Comparison of ENCODE assay signal across 8 cellular contexts in genomic region chr12:39441963-39442894, GRCh38. TPM values are rescaled to one million over a fixed set of nuclear protein-coding genes. Genes with fewer than 3 reads are reported as not detected.
DNase-seq lines count a peak whose midpoint lies in the region; ATAC-seq and TF ChIP-seq lines count a peak whose summit lies in the region.

No MANE protein-coding gene starts in this region.

- peak overlapping the region; percentile 98 to 99 for H3K4me3 Mint-ChIP-seq in activated T-cell treated with anti-CD3 and anti-CD28 coated beads, Interleukin-2, amount 50 U/mL, for 72 hours
- peak overlapping the region; percentile 96 for H3K4me3 Mint-ChIP-seq in natural killer cell treated with Interleukin-12 subunit alpha and Interleukin-12 subunit beta and Interleukin-15 and Interleukin-18, amount 100 ng/mL, for 72 hours

- H3K27ac Mint-ChIP-seq in activated T-cell treated with anti-CD3 and anti-CD28 coated beads, Interleukin-2, amount 50 U/mL, for 72 hours: peak overlapping the region; percentile 97
- peak overlapping the region; percentile 83 to 84 for H3K27ac Mint-ChIP-seq in natural killer cell treated with Interleukin-12 subunit alpha and Interleukin-12 subunit beta and Interleukin-15 and Interleukin-18, amount 100 ng/mL, for 72 hours

- H3K36me3 Mint-ChIP-seq in activated T-cell treated with anti-CD3 and anti-CD28 coated beads, Interleukin-2, amount 50 U/mL, for 72 hours (ENCODE audit: insufficient read depth in 2 of 2): peaks cover 0 to 4% of the 10 kb centered on the region in 2 donors
- peaks cover 4% of the 10 kb centered on the region for H3K36me3 Mint-ChIP-seq in natural killer cell treated with Interleukin-12 subunit alpha and Interleukin-12 subunit beta and Interleukin-15 and Interleukin-18, amount 100 ng/mL, for 72 hours

- H3K4me1 Mint-ChIP-seq in activated T-cell treated with anti-CD3 and anti-CD28 coated beads, Interleukin-2, amount 50 U/mL, for 72 hours (ENCODE audit: low read depth): peaks cover 22% of the 10 kb centered on the region
- peaks cover 19 to 23% of the 10 kb centered on the region in 2 donors for H3K4me1 Mint-ChIP-seq in natural killer cell treated with Interleukin-12 subunit alpha and Interleukin-12 subunit beta and Interleukin-15 and Interleukin-18, amount 100 ng/mL, for 72 hours (ENCODE audit: low read depth in 2 of 2)

- peak; percentile 70 for DNase-seq in Right ventricle myocardium inferior (ENCODE audit: missing footprints)
- DNase-seq in cardiac septum (ENCODE audit: low spot score): no peak
- peak; percentile 43 for DNase-seq in NCI-H774 (lab: John Stamatoyannopoulos, UW)
- peak; percentile 57 to 65 for DNase-seq in activated T-cell treated with anti-CD3 and anti-CD28 coated beads, Interleukin-2, amount 50 U/mL, for 72 hours
- DNase-seq in fibroblast of mammary gland (ENCODE audit: low read depth): peak; percentile 18
- DNase-seq in natural killer cell treated with Interleukin-12 subunit alpha and Interleukin-12 subunit beta and Interleukin-15 and Interleukin-18, amount 100 ng/mL, for 72 hours (ENCODE audit: low spot score): peak; percentile 62
- DNase-seq in stimulated activated naive CD8-positive, alpha-beta T cell treated with anti-CD3 and anti-CD28 coated beads, Interleukin-15, Interleukin-2, amounts not matched to agents 100 U/mL and 50 U/mL, for 24 hours: peak; percentile 59

- peak overlapping the region; percentile 69 for H3K4me3 ChIP-seq in fibroblast of mammary gland (ENCODE audit: control insufficient read depth, low read depth, low read length)

- peak; percentile 5 for ATAC-seq in Right ventricle myocardium inferior
- ATAC-seq in HG03095 (IDR thresholded peaks at IDR 0.05; ENCODE audit: unreplicated experiment): peak; percentile 27
- peak; percentile 1 to 14 for ATAC-seq in activated T-cell treated with anti-CD3 and anti-CD28 coated beads, Interleukin-2, amount 50 U/mL, for 72 hours (replicated peaks in 1 of 2)
- ATAC-seq in natural killer cell treated with Interleukin-12 subunit alpha and Interleukin-12 subunit beta and Interleukin-15 and Interleukin-18, amount 100 ng/mL, for 72 hours: peak in 1 of 2 donors; percentile 7
- ATAC-seq in stimulated activated naive CD8-positive, alpha-beta T cell treated with anti-CD3 and anti-CD28 coated beads, Interleukin-15, Interleukin-2, amounts not matched to agents 100 U/mL and 50 U/mL, for 24 hours: peak; percentile 3

- intact Hi-C loops in Right ventricle myocardium inferior (cut with DNase I) (loop anchor here (2.0 to 5.0 kb wide), 3 partner anchors 55 to 171 kb away; no protein-coding TSS in a partner anchor), cardiac septum (cut with DNase I) (loop anchor here (2.0 to 5.0 kb wide), 3 partner anchors 45 to 177 kb away; partner anchors contain the start of gene ABCD2)

- no peaks in the 10 kb centered on the region for H3K9me3 Mint-ChIP-seq in activated T-cell treated with anti-CD3 and anti-CD28 coated beads, Interleukin-2, amount 50 U/mL, for 72 hours
- H3K9me3 Mint-ChIP-seq in natural killer cell treated with Interleukin-12 subunit alpha and Interleukin-12 subunit beta and Interleukin-15 and Interleukin-18, amount 100 ng/mL, for 72 hours: no peaks in the 10 kb centered on the region

- TF ChIP-seq CTCF in fibroblast of mammary gland (conservative IDR thresholded peaks at IDR 0.05; ENCODE audit: control insufficient read depth, insufficient read depth, low read depth, low read length): no peak

- peaks cover 7% of the 10 kb centered on the region for H3K27me3 Mint-ChIP-seq in activated T-cell treated with anti-CD3 and anti-CD28 coated beads, Interleukin-2, amount 50 U/mL, for 72 hours (ENCODE audit: low read depth)
- peaks cover 0 to 3% of the 10 kb centered on the region in 2 donors for H3K27me3 Mint-ChIP-seq in natural killer cell treated with Interleukin-12 subunit alpha and Interleukin-12 subunit beta and Interleukin-15 and Interleukin-18, amount 100 ng/mL, for 72 hours

RNA-seq across cellular contexts. Expression of gene KIF21A, which starts 0.7 kb away (rescaled TPM):
- total RNA-seq in Right ventricle myocardium inferior (57.9 TPM), cardiac septum (52.7 TPM)
- 10 to 100 TPM; 24.8 to 26.4 TPM for total RNA-seq in activated T-cell treated with anti-CD3 and anti-CD28 coated beads, Interleukin-2, amount 50 U/mL, for 72 hours
- total RNA-seq in natural killer cell treated with Interleukin-12 subunit alpha and Interleukin-12 subunit beta and Interleukin-15 and Interleukin-18, amount 100 ng/mL, for 72 hours: 10 to 100 TPM; 20.3 to 34.6 TPM
